9 cellular contexts compared by ENCODE assay signal in genomic region chr10:70381491-70382421, GRCh38. TPM values are rescaled to one million over a fixed set of nuclear protein-coding genes. Genes with fewer than 3 reads are reported as not detected.
DNase-seq lines count a peak whose midpoint lies in the region; ATAC-seq and TF ChIP-seq lines count a peak whose summit lies in the region.
"Had no signal": no experiment of that assay in that cellular context is flagged by ENCODE, and none has a peak within 500 bp of the region (broad histone marks: within the 10 kb centered on the region; RNA-seq: fewer than 3 reads in every experiment).

No MANE protein-coding gene starts in this region.

- H3K79me2 ChIP-seq in HCT116 (ENCODE audit: insufficient read depth, low read length) = peaks cover 10% of the 10 kb centered on the region

- peak overlapping the region; percentile 84 for H3K4me3 Mint-ChIP-seq in activated CD8-positive, alpha-beta T cell treated with anti-CD3 and anti-CD28 coated beads for 36 hours

- peaks cover 5% of the 10 kb centered on the region for H3K36me3 Mint-ChIP-seq in activated CD8-positive, alpha-beta T cell treated with anti-CD3 and anti-CD28 coated beads for 36 hours (ENCODE audit: low read depth)

- H3K4me2 ChIP-seq in HCT116 (ENCODE audit: low read length) = peak overlapping the region; percentile 92

- no peaks in the 10 kb centered on the region for H3K27me3 Mint-ChIP-seq in activated CD8-positive, alpha-beta T cell treated with anti-CD3 and anti-CD28 coated beads for 36 hours

- peaks cover 3% of the 10 kb centered on the region for H3K4me1 Mint-ChIP-seq in activated CD8-positive, alpha-beta T cell treated with anti-CD3 and anti-CD28 coated beads for 36 hours (ENCODE audit: low read depth)

- TSS peak; percentile 54 for BruUV-seq in HCT116 (replicated peaks; lab: Mats Ljungman, UMichigan)

- ATAC-seq in HCT116 = peak; percentile 37
- peak; percentile 42 for ATAC-seq in activated CD8-positive, alpha-beta T cell treated with anti-CD3 and anti-CD28 coated beads for 36 hours
- ATAC-seq in thoracic aorta (ENCODE audit: insufficient number of reproducible peaks, low FRiP score, low read depth) = peak; percentile 13

- POLR2A ChIA-PET in HCT116 (lab: Charles Lee) = no interaction called here
- POLR2A ChIA-PET in activated CD8-positive, alpha-beta T cell treated with anti-CD3 and anti-CD28 coated beads for 36 hours (lab: Charles Lee) = interaction anchor here (0.6 to 1.1 kb wide), 7 partner anchors 9 to 110 kb away, joined by 3 to 4 read pairs (median 3); partner anchors contain the start of gene EIF4EBP2

- intact Hi-C loops in HCT116 (cut with micrococcal nuclease) = no loop called here
- intact Hi-C loops in activated CD8-positive, alpha-beta T cell treated with anti-CD3 and anti-CD28 coated beads for 36 hours (cut with micrococcal nuclease) = no loop called here

- H3K27ac ChIP-seq in HCT116 (ENCODE audit: low read depth, low read length) (peak overlapping the region; percentile 60), mucosa of rectum (ENCODE audit: low read depth in 2 of 2, low read length in 2 of 2) (peak overlapping the region in 1 of 2 donors; percentile 16), thoracic aorta (peak overlapping the region in 1 of 2 donors; percentile 19)

- peak overlapping the region; percentile 78 for H3K9ac ChIP-seq in HCT116 (ENCODE audit: low read length)
- H3K9ac ChIP-seq in mucosa of rectum (ENCODE audit: low read depth in 1 of 2, low read length in 2 of 2) = peak overlapping the region; percentile 52 to 70

- H3K4me3 ChIP-seq in HCT116 (replicated peaks in 1 of 2; ENCODE audit: low read depth in 1 of 2, low read length in 2 of 2) = peak overlapping the region; percentile 70
- peak overlapping the region; percentile 75 for H3K4me3 ChIP-seq in NB4 (ENCODE audit: low read depth, low read length)
- H3K4me3 ChIP-seq in epithelial cell of proximal tubule (ENCODE audit: low read depth, low read length) = peak overlapping the region; percentile 76
- peak overlapping the region; percentile 79 to 89 for H3K4me3 ChIP-seq in mucosa of rectum (ENCODE audit: low read length in 2 of 2)
- H3K4me3 ChIP-seq in thoracic aorta = peak overlapping the region; percentile 96

- H3K9me3 ChIP-seq in HCT116 (ENCODE audit: control insufficient read depth in 1 of 2, insufficient read depth in 1 of 2, low read depth in 1 of 2, low read length in 2 of 2) = peaks cover 0 to 8% of the 10 kb centered on the region in 2 experiments; a peak in 1 of 4 replicates
- no peaks in the 10 kb centered on the region for H3K9me3 ChIP-seq in mucosa of rectum (ENCODE audit: control insufficient read depth in 2 of 2, low read length in 2 of 2)
- no peaks in the 10 kb centered on the region for H3K9me3 ChIP-seq in thoracic aorta

- RAD21 ChIA-PET in HCT116 (lab: Charles Lee; ENCODE audit: low non-redundant PET in 1 of 2, low total read pairs in 2 of 2, uncharacterized antibody in 2 of 2, unreplicated experiment in 2 of 2) = no interaction called here

- DNase-seq in NCI-H345 (lab: John Stamatoyannopoulos, UW) (peak; percentile 51), NCI-H345 treated with DMSO at 0.1 percent for 48 hours (lab: John Stamatoyannopoulos, UW; ENCODE audit: unreplicated experiment) (no peak), HCT116 (ENCODE audit: low read depth, low spot score) (no peak), NB4 (ENCODE audit: low read depth) (peak; percentile 73), epithelial cell of proximal tubule (ENCODE audit: low read depth) (no peak), thoracic aorta (ENCODE audit: low spot score) (no peak)
- peak; percentile 51 for DNase-seq in activated CD8-positive, alpha-beta T cell treated with anti-CD3 and anti-CD28 coated beads for 36 hours

- no peaks in the 10 kb centered on the region for H3K36me3 ChIP-seq in HCT116 (ENCODE audit: control insufficient read depth in 1 of 2, insufficient read depth in 2 of 2, low read length in 2 of 2)
- no peaks in the 10 kb centered on the region for H3K36me3 ChIP-seq in mucosa of rectum (ENCODE audit: control insufficient read depth in 2 of 2, insufficient read depth in 2 of 2, low read length in 2 of 2)
- no peaks in the 10 kb centered on the region for H3K36me3 ChIP-seq in thoracic aorta

- H2AFZ ChIP-seq in HCT116 (ENCODE audit: low read depth, low read length, poor library complexity, severe bottlenecking) = no peak overlapping the region

- H3K9me2 ChIP-seq in HCT116 (ENCODE audit: insufficient read depth) = no peaks in the 10 kb centered on the region

- H3K27ac Mint-ChIP-seq in activated CD8-positive, alpha-beta T cell treated with anti-CD3 and anti-CD28 coated beads for 36 hours = peak overlapping the region; percentile 32

- CTCF ChIA-PET in HCT116 (lab: Charles Lee) = interaction anchor here (0.7 kb wide), 1 partner anchor 109 kb away, joined by 3 read pairs; no protein-coding TSS in a partner anchor
- CTCF ChIA-PET in activated CD8-positive, alpha-beta T cell treated with anti-CD3 and anti-CD28 coated beads for 36 hours (lab: Charles Lee) = interaction anchor here (0.8 to 3.7 kb wide), 5 partner anchors 10 to 149 kb away, joined by 3 to 35 read pairs (median 4); partner anchors contain the start of gene EIF4EBP2

- no peak for TF ChIP-seq CTCF in HCT116 (IDR thresholded peaks at IDR 0.05 in 2 of 3, conservative IDR thresholded peaks at IDR 0.05 in 1 of 3; ENCODE audit: borderline replicate concordance in 1 of 3, insufficient read depth in 1 of 3, low read depth in 2 of 3, low read length in 2 of 3)
- no peak for TF ChIP-seq CTCF in NB4 (IDR thresholded peaks at IDR 0.05; ENCODE audit: low read depth, low read length)
- TF ChIP-seq CTCF in activated CD8-positive, alpha-beta T cell treated with anti-CD3 and anti-CD28 coated beads for 36 hours (IDR thresholded peaks at IDR 0.05) = peak; percentile 31
- TF ChIP-seq CTCF in epithelial cell of proximal tubule (conservative IDR thresholded peaks at IDR 0.05; ENCODE audit: low read depth, low read length) = no peak
- TF ChIP-seq CTCF in thoracic aorta (IDR thresholded peaks at IDR 0.05) = no peak

- TF ChIP-seq RAD21 in HCT116 (IDR thresholded peaks at IDR 0.05; ENCODE audit: low read depth) = no peak

- H3K4me1 ChIP-seq in HCT116 (ENCODE audit: control insufficient read depth in 1 of 2, insufficient read depth in 2 of 2, low read length in 2 of 2) = peaks cover 32 to 48% of the 10 kb centered on the region in 2 experiments
- H3K4me1 ChIP-seq in mucosa of rectum (ENCODE audit: control insufficient read depth in 2 of 2, insufficient read depth in 2 of 2, low read length in 2 of 2) = peaks cover 10 to 12% of the 10 kb centered on the region in 2 donors
- peaks cover 0 to 6% of the 10 kb centered on the region in 2 donors for H3K4me1 ChIP-seq in thoracic aorta (ENCODE audit: control insufficient read depth in 1 of 2, low read depth in 2 of 2)

- TF ChIP-seq POLR2A in HCT116 (IDR thresholded peaks at IDR 0.05; ENCODE audit: borderline replicate concordance, extremely low read depth, insufficient read depth, insufficient read length) = no peak
- no peak for TF ChIP-seq POLR2A in NB4 (IDR thresholded peaks at IDR 0.05; ENCODE audit: extremely low read depth, insufficient read length)

- H3K27me3 ChIP-seq in HCT116 (ENCODE audit: insufficient read depth, low read length) = no peaks in the 10 kb centered on the region
- no peaks in the 10 kb centered on the region for H3K27me3 ChIP-seq in mucosa of rectum (ENCODE audit: control insufficient read depth in 2 of 2, insufficient read depth in 2 of 2, low read length in 2 of 2)
- no peaks in the 10 kb centered on the region for H3K27me3 ChIP-seq in thoracic aorta (replicated peaks; ENCODE audit: insufficient read depth)

- H4K20me1 ChIP-seq in HCT116 (ENCODE audit: insufficient read depth) = peaks cover 4% of the 10 kb centered on the region; the same call in 1 of the 2 replicates

- peaks cover 7% of the 10 kb centered on the region for H3K9me3 Mint-ChIP-seq in activated CD8-positive, alpha-beta T cell treated with anti-CD3 and anti-CD28 coated beads for 36 hours

TF ChIP-seq in HCT116, 20 proteins besides CTCF, POLR2A, EP300 and RAD21 (continues in another document):
- TF ChIP-seq, protein P1, sequence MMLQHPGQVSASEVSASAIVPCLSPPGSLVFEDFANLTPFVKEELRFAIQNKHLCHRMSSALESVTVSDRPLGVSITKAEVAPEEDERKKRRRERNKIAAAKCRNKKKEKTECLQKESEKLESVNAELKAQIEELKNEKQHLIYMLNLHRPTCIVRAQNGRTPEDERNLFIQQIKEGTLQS (IDR thresholded peaks at IDR 0.05) = no peak
- TF ChIP-seq ZFX (IDR thresholded peaks at IDR 0.05) (peak; percentile 31; the same call in 1 of the 2 replicates), CEBPB (IDR thresholded peaks at IDR 0.05; ENCODE audit: low read depth) (no peak), CBX3 (IDR thresholded peaks at IDR 0.05; ENCODE audit: low read depth) (no peak), EZH2phosphoT487 (IDR thresholded peaks at IDR 0.05; ENCODE audit: borderline replicate concordance) (no peak)
- TF ChIP-seq, protein P2, sequence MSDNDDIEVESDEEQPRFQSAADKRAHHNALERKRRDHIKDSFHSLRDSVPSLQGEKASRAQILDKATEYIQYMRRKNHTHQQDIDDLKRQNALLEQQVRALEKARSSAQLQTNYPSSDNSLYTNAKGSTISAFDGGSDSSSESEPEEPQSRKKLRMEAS (IDR thresholded peaks at IDR 0.05) = no peak

RNA-seq across cellular contexts. Expression of gene LRRC20, which starts 0.7 kb away (rescaled TPM):
- total RNA-seq in HCT116 (2021; ENCODE audit: unreplicated experiment) (19.5 TPM), epithelial cell of proximal tubule (39.5 and 48.1 TPM in 2 replicates), thoracic aorta (1 to 10 TPM; 1.9 to 4.7 TPM)
- 20.5 and 21.4 TPM in 2 replicates for polyA plus RNA-seq in HCT116 (2012)
- 10 to 100 TPM; 10.6 to 14.0 TPM for total RNA-seq in activated CD8-positive, alpha-beta T cell treated with anti-CD3 and anti-CD28 coated beads for 36 hours

RNA-seq across cellular contexts. Expression of gene EIF4EBP2, which starts 22.2 kb away (rescaled TPM):
- total RNA-seq in HCT116 (2021; ENCODE audit: unreplicated experiment) = 36.7 TPM
- polyA plus RNA-seq in HCT116 (2012) = 7.4 and 10.1 TPM in 2 replicates
- 10 to 100 TPM; 23.5 to 24.0 TPM for total RNA-seq in activated CD8-positive, alpha-beta T cell treated with anti-CD3 and anti-CD28 coated beads for 36 hours
- 24.3 and 27.9 TPM in 2 replicates for total RNA-seq in epithelial cell of proximal tubule
- 10 to 100 TPM; 52.8 to 60.0 TPM for total RNA-seq in thoracic aorta

RNA-seq across cellular contexts. Expression of gene NODAL, which starts 59.7 kb away (rescaled TPM):
- total RNA-seq in HCT116 (2021; ENCODE audit: unreplicated experiment) = 0.30 TPM
- polyA plus RNA-seq in HCT116 (2012) = 0.07 TPM in 1 of 2 replicates, not detected in the other
- total RNA-seq in activated CD8-positive, alpha-beta T cell treated with anti-CD3 and anti-CD28 coated beads for 36 hours = not detected
- not detected in 2 replicates for total RNA-seq in epithelial cell of proximal tubule
- total RNA-seq in thoracic aorta = under 1 TPM in 1 of 2 donors, not detected in 1; 0.27 TPM
- total RNA-seq: glomerular endothelial cell had no signal

Comparison
In these comparisons a context has a peak if more than half of its experiments do, and no peak if none do; other contexts are left out.
1. DNase-seq: peak in NCI-H345 (single experiment), NB4 (single experiment) and activated CD8-positive, alpha-beta T cell treated with anti-CD3 and anti-CD28 coated beads for 36 hours (single experiment); none in NCI-H345 treated with DMSO at 0.1 percent for 48 hours (single experiment), HCT116 (single experiment), epithelial cell of proximal tubule (single experiment) and thoracic aorta (single experiment).
2. Peak in every context shown above with its lines, with median percentiles within 50 percentile points of each other: ATAC-seq and H3K4me3 ChIP-seq.